In the genomic region with DNA sequence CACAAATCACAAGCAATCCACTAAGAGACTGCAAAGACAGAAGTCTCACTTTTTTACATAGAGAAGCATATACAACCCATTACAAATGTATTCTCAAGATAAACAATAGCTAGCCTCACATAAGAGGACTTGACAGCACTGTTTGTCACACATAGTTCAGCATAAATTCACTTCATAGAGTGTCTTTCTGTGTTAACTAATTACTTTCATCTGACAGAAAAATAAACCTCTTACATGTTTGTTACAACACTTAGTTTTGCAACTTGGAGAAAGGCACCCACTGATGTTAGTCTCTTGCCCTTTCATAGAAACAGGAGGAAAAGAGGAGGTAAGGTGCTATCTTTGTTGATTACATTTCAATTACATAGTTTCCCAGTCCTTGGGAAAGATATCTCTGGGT, we compare ENCODE assay signal across 33 cellular contexts.
"Had no signal": no experiment of that assay in that cellular context is flagged by ENCODE, and none has a peak within 500 bp of the region (broad histone marks: within the 10 kb centered on the region; RNA-seq: fewer than 3 reads in every experiment).

No MANE protein-coding gene starts in this region.

- H3K4me3 ChIP-seq: adrenal gland, ascending aorta, breast epithelium, cardiac muscle cell, colonic mucosa, gastrocnemius medialis, heart left ventricle had no signal

- H3K27ac ChIP-seq: adrenal gland, ascending aorta, breast epithelium, cardiac muscle cell, colonic mucosa, foreskin keratinocyte, gastrocnemius medialis, heart left ventricle, WERI-Rb-1 had no signal

- H3K36me3 Mint-ChIP-seq: activated naive CD4-positive, alpha-beta T cell treated with anti-CD3 and anti-CD28 coated beads, Interleukin-2, amount 50 U/mL, for 24 hours; activated naive CD8-positive, alpha-beta T cell treated with anti-CD3 and anti-CD28 coated beads for 36 hours; brain; T-cell had no signal

- H3K4me1 Mint-ChIP-seq: activated B cell treated with CpG ODN at 0.5 μM for 24 hours; activated naive CD4-positive, alpha-beta T cell treated with anti-CD3 and anti-CD28 coated beads, Interleukin-2, amount 50 U/mL, for 24 hours; activated naive CD8-positive, alpha-beta T cell treated with anti-CD3 and anti-CD28 coated beads for 36 hours; activated naive CD8-positive, alpha-beta T cell treated with anti-CD3 and anti-CD28 coated beads, Interleukin-2, amount 50 U/mL, for 24 hours; brain; T-cell had no signal

- H3K27ac Mint-ChIP-seq: activated B cell treated with CpG ODN at 0.5 μM for 24 hours; activated CD8-positive, alpha-beta T cell treated with anti-CD3 and anti-CD28 coated beads for 36 hours; activated naive CD4-positive, alpha-beta T cell treated with anti-CD3 and anti-CD28 coated beads for 36 hours; activated naive CD4-positive, alpha-beta T cell treated with anti-CD3 and anti-CD28 coated beads, Interleukin-2, amount 50 U/mL, for 24 hours; activated naive CD8-positive, alpha-beta T cell treated with anti-CD3 and anti-CD28 coated beads for 36 hours; activated naive CD8-positive, alpha-beta T cell treated with anti-CD3 and anti-CD28 coated beads, Interleukin-2, amount 50 U/mL, for 24 hours; activated T-helper 1 cell treated with anti-CD3 and anti-CD28 coated beads, Interleukin-12 subunit alpha, Interleukin-12 subunit beta, Interleukin-2, Interleukin-4 antibody, amounts not matched to agents 30 ng/mL and 10 ng/mL and 1 ng/mL, durations not matched to agents 14 hours and 24 hours and 36 hours; activated T-helper 2 cell treated with anti-CD3 and anti-CD28 coated beads, Interferon-gamma antibody, Interleukin-2, Interleukin-4, amounts not matched to agents 10 μg/mL and 5 μg/mL and 100 μg/mL, durations not matched to agents 14 hours and 24 hours and 36 hours; brain; T-cell; T-helper 1 cell treated with Interleukin-12 subunit alpha and Interleukin-12 subunit beta and Interleukin-4 antibody, amounts not matched to agents 30 μg/mL and 1 μg/mL, for 36 hours had no signal

- H3K4me3 Mint-ChIP-seq: activated B cell treated with CpG ODN at 0.5 μM for 24 hours; activated CD8-positive, alpha-beta T cell treated with anti-CD3 and anti-CD28 coated beads for 36 hours; activated naive CD4-positive, alpha-beta T cell treated with anti-CD3 and anti-CD28 coated beads for 36 hours; activated naive CD4-positive, alpha-beta T cell treated with anti-CD3 and anti-CD28 coated beads, Interleukin-2, amount 50 U/mL, for 24 hours; activated naive CD8-positive, alpha-beta T cell treated with anti-CD3 and anti-CD28 coated beads for 36 hours; activated naive CD8-positive, alpha-beta T cell treated with anti-CD3 and anti-CD28 coated beads, Interleukin-2, amount 50 U/mL, for 24 hours; activated T-cell treated with anti-CD3 and anti-CD28 coated beads, Interleukin-2, amount 50 U/mL, for 4 hours; activated T-helper 1 cell treated with anti-CD3 and anti-CD28 coated beads, Interleukin-12 subunit alpha, Interleukin-12 subunit beta, Interleukin-2, Interleukin-4 antibody, amounts not matched to agents 30 ng/mL and 10 ng/mL and 1 ng/mL, durations not matched to agents 14 hours and 24 hours and 36 hours; brain; T-cell; T-helper 1 cell treated with Interleukin-12 subunit alpha and Interleukin-12 subunit beta and Interleukin-4 antibody, amounts not matched to agents 30 μg/mL and 1 μg/mL, for 36 hours had no signal

- H3K27me3 Mint-ChIP-seq: activated B cell treated with CpG ODN at 0.5 μM for 24 hours; activated CD8-positive, alpha-beta T cell treated with anti-CD3 and anti-CD28 coated beads for 36 hours; activated naive CD4-positive, alpha-beta T cell treated with anti-CD3 and anti-CD28 coated beads, Interleukin-2, amount 50 U/mL, for 24 hours; activated naive CD8-positive, alpha-beta T cell treated with anti-CD3 and anti-CD28 coated beads for 36 hours; activated naive CD8-positive, alpha-beta T cell treated with anti-CD3 and anti-CD28 coated beads, Interleukin-2, amount 50 U/mL, for 24 hours; T-cell had no signal

- ATAC-seq: activated CD4-positive, CD25-positive, alpha-beta regulatory T cell treated with anti-CD3 and anti-CD28 coated beads, Interleukin-2, amount 50 U/mL, for 24 hours; activated CD8-positive, alpha-beta T cell treated with anti-CD3 and anti-CD28 coated beads for 36 hours; activated naive CD8-positive, alpha-beta T cell treated with anti-CD3 and anti-CD28 coated beads, Interleukin-2, amount 50 U/mL, for 24 hours; activated T-cell treated with anti-CD3 and anti-CD28 coated beads, Interleukin-2, amount 50 U/mL, for 4 hours; esophagus mucosa; foreskin keratinocyte; gastrocnemius medialis; heart left ventricle; T-cell had no signal

- H3K36me3 ChIP-seq: adrenal gland, ascending aorta, breast epithelium, cardiac muscle cell, colonic mucosa, gastrocnemius medialis, heart left ventricle, WERI-Rb-1 had no signal

- H3K4me1 ChIP-seq: adrenal gland, ascending aorta, breast epithelium, colonic mucosa, gastrocnemius medialis, heart left ventricle had no signal

- DNase-seq: activated B cell treated with CpG ODN at 0.5 μM for 24 hours; activated CD4-positive, alpha-beta T cell treated with anti-CD3 and anti-CD28 coated beads for 48 hours; activated CD4-positive, alpha-beta T cell treated with anti-CD3 and anti-CD28 coated beads, Interleukin-2, amount 50 U/mL, for 1 hour; activated CD4-positive, alpha-beta T cell treated with anti-CD3 and anti-CD28 coated beads, Interleukin-2, amount 50 U/mL, for 48 hours; activated CD8-positive, alpha-beta memory T cell treated with anti-CD3 and anti-CD28 coated beads for 24 hours; activated CD8-positive, alpha-beta T cell treated with anti-CD3 and anti-CD28 coated beads for 36 hours; activated effector memory CD4-positive, alpha-beta T cell treated with anti-CD3 and anti-CD28 coated beads, Interleukin-2, amount 50 U/mL, for 16 hours; activated naive CD4-positive, alpha-beta T cell treated with anti-CD3 and anti-CD28 coated beads for 36 hours; activated naive CD8-positive, alpha-beta T cell treated with anti-CD3 and anti-CD28 coated beads for 36 hours; activated naive CD8-positive, alpha-beta T cell treated with anti-CD3 and anti-CD28 coated beads, Interleukin-2, amount 50 U/mL, for 24 hours; activated T-cell treated with anti-CD3 and anti-CD28 coated beads, Interleukin-2, amount 50 U/mL, for 4 hours; adrenal gland; central memory CD4-positive, alpha-beta T cell; cerebellar nuclear complex; colonic mucosa; effector CD8-positive, alpha-beta T cell; foreskin keratinocyte; gastrocnemius medialis; glutamatergic neuron; heart left ventricle; T-cell; T1000; WERI-Rb-1 had no signal

- H3K9me3 ChIP-seq: adrenal gland, ascending aorta, breast epithelium, colonic mucosa, gastrocnemius medialis, heart left ventricle had no signal

- H3K27me3 ChIP-seq: adrenal gland, ascending aorta, breast epithelium, cardiac muscle cell, colonic mucosa, foreskin keratinocyte, gastrocnemius medialis, heart left ventricle had no signal
